Comparison of ENCODE assay signal across 1 cellular context in the genomic region with DNA sequence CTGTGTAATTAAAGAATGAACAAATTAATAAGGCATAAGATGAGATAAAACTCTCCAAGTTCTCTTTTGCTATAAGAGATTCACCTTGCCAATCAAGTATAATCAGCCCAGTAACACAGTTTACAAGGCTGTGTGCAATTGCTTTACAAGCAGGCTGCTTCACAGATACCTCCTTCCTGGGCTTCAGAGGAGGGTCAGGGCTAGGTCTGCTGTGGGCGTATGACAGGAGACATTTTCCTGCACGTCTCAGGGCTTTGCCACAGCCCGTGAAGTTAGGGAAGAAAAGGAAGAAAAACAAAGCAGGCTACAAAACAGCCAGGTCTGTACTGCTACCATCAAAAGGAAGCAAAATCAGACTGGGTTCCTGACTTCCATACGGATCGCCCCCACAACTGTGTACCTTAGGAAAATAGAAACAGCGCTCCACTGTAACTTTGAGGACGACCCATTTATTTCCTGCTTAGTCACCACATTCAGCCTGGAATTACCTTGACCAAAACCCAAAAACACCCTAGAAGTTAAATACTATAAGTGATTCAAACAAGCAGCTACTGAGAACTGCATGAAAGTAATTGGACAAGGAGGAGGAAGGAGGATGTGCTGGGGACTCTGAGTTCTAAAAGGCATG.
TF ChIP-seq lines count a peak whose summit lies in the region.

No MANE protein-coding gene starts in this region.

TF ChIP-seq in GM23338, 12 proteins besides CTCF, POLR2A, EP300 and RAD21:
- TF ChIP-seq ZNF331 (CRISPR knock-in tag; IDR thresholded peaks at IDR 0.05; ENCODE audit: low read depth), result no peak
- no peak for TF ChIP-seq CREB1 (CRISPR knock-in tag; IDR thresholded peaks at IDR 0.05; ENCODE audit: low read depth)
- TF ChIP-seq NANOG (IDR thresholded peaks at IDR 0.05; ENCODE audit: borderline replicate concordance), result no peak
- no peak for TF ChIP-seq STAT1 (IDR thresholded peaks at IDR 0.05; ENCODE audit: unreplicated experiment)
- TF ChIP-seq ZNF462 (CRISPR knock-in tag; IDR thresholded peaks at IDR 0.05), result no peak
- no peak for TF ChIP-seq ZNF114 (CRISPR knock-in tag; IDR thresholded peaks at IDR 0.05)
- TF ChIP-seq, protein P1, sequence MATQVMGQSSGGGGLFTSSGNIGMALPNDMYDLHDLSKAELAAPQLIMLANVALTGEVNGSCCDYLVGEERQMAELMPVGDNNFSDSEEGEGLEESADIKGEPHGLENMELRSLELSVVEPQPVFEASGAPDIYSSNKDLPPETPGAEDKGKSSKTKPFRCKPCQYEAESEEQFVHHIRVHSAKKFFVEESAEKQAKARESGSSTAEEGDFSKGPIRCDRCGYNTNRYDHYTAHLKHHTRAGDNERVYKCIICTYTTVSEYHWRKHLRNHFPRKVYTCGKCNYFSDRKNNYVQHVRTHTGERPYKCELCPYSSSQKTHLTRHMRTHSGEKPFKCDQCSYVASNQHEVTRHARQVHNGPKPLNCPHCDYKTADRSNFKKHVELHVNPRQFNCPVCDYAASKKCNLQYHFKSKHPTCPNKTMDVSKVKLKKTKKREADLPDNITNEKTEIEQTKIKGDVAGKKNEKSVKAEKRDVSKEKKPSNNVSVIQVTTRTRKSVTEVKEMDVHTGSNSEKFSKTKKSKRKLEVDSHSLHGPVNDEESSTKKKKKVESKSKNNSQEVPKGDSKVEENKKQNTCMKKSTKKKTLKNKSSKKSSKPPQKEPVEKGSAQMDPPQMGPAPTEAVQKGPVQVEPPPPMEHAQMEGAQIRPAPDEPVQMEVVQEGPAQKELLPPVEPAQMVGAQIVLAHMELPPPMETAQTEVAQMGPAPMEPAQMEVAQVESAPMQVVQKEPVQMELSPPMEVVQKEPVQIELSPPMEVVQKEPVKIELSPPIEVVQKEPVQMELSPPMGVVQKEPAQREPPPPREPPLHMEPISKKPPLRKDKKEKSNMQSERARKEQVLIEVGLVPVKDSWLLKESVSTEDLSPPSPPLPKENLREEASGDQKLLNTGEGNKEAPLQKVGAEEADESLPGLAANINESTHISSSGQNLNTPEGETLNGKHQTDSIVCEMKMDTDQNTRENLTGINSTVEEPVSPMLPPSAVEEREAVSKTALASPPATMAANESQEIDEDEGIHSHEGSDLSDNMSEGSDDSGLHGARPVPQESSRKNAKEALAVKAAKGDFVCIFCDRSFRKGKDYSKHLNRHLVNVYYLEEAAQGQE (IDR thresholded peaks at IDR 0.05; ENCODE audit: unreplicated experiment), result no peak
